ENCODE assay signal across 28 cellular contexts in the genomic region with DNA sequence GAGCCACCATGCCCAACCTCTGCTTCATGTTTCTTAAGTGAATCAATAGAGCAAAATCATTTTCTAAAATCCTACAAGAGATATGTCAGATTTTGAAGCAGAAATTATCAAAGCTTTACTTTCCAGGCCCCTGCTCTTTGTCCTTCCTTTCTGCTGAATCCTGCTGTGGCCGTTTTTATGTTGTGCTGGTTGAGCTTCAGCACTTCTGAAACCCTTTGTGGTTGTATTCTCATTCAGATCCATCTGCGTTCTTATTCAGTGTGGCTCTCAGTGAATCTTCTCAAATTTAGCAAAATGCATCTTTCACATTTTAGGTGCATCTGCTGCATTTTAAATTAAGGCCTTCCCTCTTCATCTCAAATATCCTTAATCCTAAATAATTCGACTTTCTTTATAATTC. TPM values are rescaled to one million over a fixed set of nuclear protein-coding genes. Genes with fewer than 3 reads are reported as not detected.
A peak's percentile ranks its signal among the peaks of the same experiment; 100 is the strongest.
DNase-seq lines count a peak whose midpoint lies in the region; ATAC-seq and TF ChIP-seq lines count a peak whose summit lies in the region.
"Had no signal": no experiment of that assay in that cellular context is flagged by ENCODE, and none has a peak within 500 bp of the region (broad histone marks: within the 10 kb centered on the region; RNA-seq: fewer than 3 reads in every experiment).

No MANE protein-coding gene starts in this region.

- no peaks in the 10 kb centered on the region for H3K27me3 Mint-ChIP-seq in activated CD4-positive, alpha-beta T cell treated with anti-CD3 and anti-CD28 coated beads for 36 hours
- no peaks in the 10 kb centered on the region for H3K27me3 Mint-ChIP-seq in WTC11 (ENCODE audit: low read depth)

- no peak overlapping the region for H3K27ac ChIP-seq in RWPE1
- H3K27ac ChIP-seq: 22Rv1; BLaER1 treated with 17β-estradiol and CSF1 and Interleukin-3, amounts not matched to agents 10 nM and 100 nM; GM23248; ovary; upper lobe of left lung; WERI-Rb-1 had no signal

- POLR2A ChIA-PET in activated CD4-positive, alpha-beta T cell treated with anti-CD3 and anti-CD28 coated beads for 36 hours (lab: Charles Lee): no interaction called here
- POLR2A ChIA-PET in WTC11 (lab: Charles Lee) (no interaction called here), RWPE1 (lab: Yijun Ruan, JAX; ENCODE audit: low non-redundant PET) (no interaction called here)

- TF ChIP-seq CTCF in WTC11 (IDR thresholded peaks at IDR 0.05): no peak
- TF ChIP-seq CTCF in RWPE1 (conservative IDR thresholded peaks at IDR 0.05; ENCODE audit: low read depth): no peak

- CTCF ChIA-PET in activated CD4-positive, alpha-beta T cell treated with anti-CD3 and anti-CD28 coated beads for 36 hours (lab: Charles Lee): interaction anchor here (0.6 kb wide), 1 partner anchor 16 kb away, joined by 3 read pairs; no protein-coding TSS in a partner anchor
- CTCF ChIA-PET in WTC11 (lab: Charles Lee) (interaction anchor here (0.8 to 1.1 kb wide), 2 partner anchors 129 to 237 kb away, joined by 4 to 5 read pairs; no protein-coding TSS in a partner anchor), RWPE1 (lab: Yijun Ruan, JAX) (interaction anchor here (0.6 kb wide), 3 partner anchors 203 to 889 kb away, joined by 3 read pairs; no protein-coding TSS in a partner anchor)

- peaks cover 24% of the 10 kb centered on the region for H3K4me1 Mint-ChIP-seq in activated CD4-positive, alpha-beta T cell treated with anti-CD3 and anti-CD28 coated beads for 36 hours
- H3K4me1 Mint-ChIP-seq in WTC11: peaks cover 36% of the 10 kb centered on the region
- H3K4me1 Mint-ChIP-seq: nephron had no signal

- no peak for DNase-seq in activated CD4-positive, alpha-beta T cell treated with anti-CD3 and anti-CD28 coated beads for 36 hours
- DNase-seq in activated CD4-positive, alpha-beta T cell treated with anti-CD3 and anti-CD28 coated beads, Interleukin-2, amount 50 U/mL, for 1 hour: no peak
- DNase-seq in WTC11 (ENCODE audit: low spot score) (no peak), iPS-NIHi11 (ENCODE audit: low spot score) (peak; percentile 13), NCI-H1694 treated with DMSO at 0.1 percent for 48 hours (lab: John Stamatoyannopoulos, UW) (no peak), CD1c-positive myeloid dendritic cell (ENCODE audit: extremely low spot score) (no peak), RWPE1 (ENCODE audit: low spot score) (no peak)
- DNase-seq: activated naive CD4-positive, alpha-beta T cell treated with anti-CD3 and anti-CD28 coated beads for 36 hours; aorta; effector CD4-positive, alpha-beta T cell; GM23248; hippocampal formation; Karpas-422; NCI-H1417 treated with DMSO at 0.1 percent for 48 hours; NCI-H2107; NCI-H446; NCI-H748 treated with DMSO at 0.1 percent for 48 hours; ovary; RPMI8226; stimulated activated CD4-positive, alpha-beta T cell treated with anti-CD3 and anti-CD28 coated beads, Interleukin-4, amount 100 ng/mL, for 24 hours; substantia nigra; T1000; upper lobe of left lung; WERI-Rb-1 had no signal

- intact Hi-C loops in activated CD4-positive, alpha-beta T cell treated with anti-CD3 and anti-CD28 coated beads for 36 hours (cut with DNase I, micrococcal nuclease): no loop called here

- peak; percentile 71 for ATAC-seq in activated CD4-positive, alpha-beta T cell treated with anti-CD3 and anti-CD28 coated beads for 36 hours
- ATAC-seq in HG02884 (IDR thresholded peaks at IDR 0.05; ENCODE audit: unreplicated experiment) (peak; percentile 55), WTC11 (peak; percentile 71)

- H3K4me3 Mint-ChIP-seq in activated CD4-positive, alpha-beta T cell treated with anti-CD3 and anti-CD28 coated beads for 36 hours: no peak overlapping the region
- peak overlapping the region; percentile 20 for H3K4me3 Mint-ChIP-seq in WTC11
- H3K4me3 Mint-ChIP-seq: activated naive CD4-positive, alpha-beta T cell treated with anti-CD3 and anti-CD28 coated beads for 36 hours; nephron had no signal

- no peaks in the 10 kb centered on the region for H3K9me3 Mint-ChIP-seq in activated CD4-positive, alpha-beta T cell treated with anti-CD3 and anti-CD28 coated beads for 36 hours (ENCODE audit: low read depth)
- no peaks in the 10 kb centered on the region for H3K9me3 Mint-ChIP-seq in WTC11
- H3K9me3 Mint-ChIP-seq: activated naive CD4-positive, alpha-beta T cell treated with anti-CD3 and anti-CD28 coated beads for 36 hours; nephron had no signal

- peaks cover 1% of the 10 kb centered on the region for H3K36me3 Mint-ChIP-seq in activated CD4-positive, alpha-beta T cell treated with anti-CD3 and anti-CD28 coated beads for 36 hours (ENCODE audit: low read depth)
- H3K36me3 Mint-ChIP-seq in WTC11: no peaks in the 10 kb centered on the region

- no peak overlapping the region for H3K27ac Mint-ChIP-seq in activated CD4-positive, alpha-beta T cell treated with anti-CD3 and anti-CD28 coated beads for 36 hours
- H3K27ac Mint-ChIP-seq in WTC11: peak overlapping the region; percentile 90
- H3K27ac Mint-ChIP-seq: activated naive CD4-positive, alpha-beta T cell treated with anti-CD3 and anti-CD28 coated beads for 36 hours; nephron had no signal

TF ChIP-seq in WTC11, 78 proteins besides CTCF, POLR2A, EP300 and RAD21:
- TF ChIP-seq, protein P1, sequence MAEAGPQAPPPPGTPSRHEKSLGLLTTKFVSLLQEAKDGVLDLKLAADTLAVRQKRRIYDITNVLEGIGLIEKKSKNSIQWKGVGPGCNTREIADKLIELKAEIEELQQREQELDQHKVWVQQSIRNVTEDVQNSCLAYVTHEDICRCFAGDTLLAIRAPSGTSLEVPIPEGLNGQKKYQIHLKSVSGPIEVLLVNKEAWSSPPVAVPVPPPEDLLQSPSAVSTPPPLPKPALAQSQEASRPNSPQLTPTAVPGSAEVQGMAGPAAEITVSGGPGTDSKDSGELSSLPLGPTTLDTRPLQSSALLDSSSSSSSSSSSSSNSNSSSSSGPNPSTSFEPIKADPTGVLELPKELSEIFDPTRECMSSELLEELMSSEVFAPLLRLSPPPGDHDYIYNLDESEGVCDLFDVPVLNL (CRISPR knock-in tag; IDR thresholded peaks at IDR 0.05; ENCODE audit: borderline replicate concordance, low read depth): no peak
- no peak for TF ChIP-seq TP53 (CRISPR knock-in tag; IDR thresholded peaks at IDR 0.05)
- no peak for TF ChIP-seq NR3C1 (CRISPR knock-in tag; conservative IDR thresholded peaks at IDR 0.05; ENCODE audit: low read depth)
- TF ChIP-seq, protein P2, sequence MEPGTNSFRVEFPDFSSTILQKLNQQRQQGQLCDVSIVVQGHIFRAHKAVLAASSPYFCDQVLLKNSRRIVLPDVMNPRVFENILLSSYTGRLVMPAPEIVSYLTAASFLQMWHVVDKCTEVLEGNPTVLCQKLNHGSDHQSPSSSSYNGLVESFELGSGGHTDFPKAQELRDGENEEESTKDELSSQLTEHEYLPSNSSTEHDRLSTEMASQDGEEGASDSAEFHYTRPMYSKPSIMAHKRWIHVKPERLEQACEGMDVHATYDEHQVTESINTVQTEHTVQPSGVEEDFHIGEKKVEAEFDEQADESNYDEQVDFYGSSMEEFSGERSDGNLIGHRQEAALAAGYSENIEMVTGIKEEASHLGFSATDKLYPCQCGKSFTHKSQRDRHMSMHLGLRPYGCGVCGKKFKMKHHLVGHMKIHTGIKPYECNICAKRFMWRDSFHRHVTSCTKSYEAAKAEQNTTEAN (CRISPR knock-in tag; IDR thresholded peaks at IDR 0.05): no peak

RNA-seq across cellular contexts. Expression of a gene that starts 26.0 kb away (rescaled TPM):
- 1 to 10 TPM; 7.3 to 7.4 TPM for total RNA-seq in activated CD4-positive, alpha-beta T cell treated with anti-CD3 and anti-CD28 coated beads for 36 hours
- 12.4 to 12.5 TPM (median 12.4 TPM) in 3 replicates for total RNA-seq in WTC11 (2021)
